In genomic region chr10:7435674-7436073, GRCh38 we compare ENCODE assay signal across 19 cellular contexts.
DNase-seq lines count a peak whose midpoint lies in the region; ATAC-seq lines count a peak whose summit lies in the region.
"Had no signal": no experiment of that assay in that cellular context is flagged by ENCODE, and none has a peak within 500 bp of the region (broad histone marks: within the 10 kb centered on the region; RNA-seq: fewer than 3 reads in every experiment).

No MANE protein-coding gene starts in this region.

- ATAC-seq in GM18519 (IDR thresholded peaks at IDR 0.05; ENCODE audit: low FRiP score, unreplicated experiment) (peak; percentile 47), GM21390 (IDR thresholded peaks at IDR 0.05; ENCODE audit: unreplicated experiment) (peak; percentile 75), HG02943 (IDR thresholded peaks at IDR 0.05; ENCODE audit: low read depth, unreplicated experiment) (peak; percentile 53)

- DNase-seq in NCI-H524 treated with DMSO at 0.1 percent for 48 hours (lab: John Stamatoyannopoulos, UW) (peak; percentile 4), T1000 (lab: John Stamatoyannopoulos, UW) (no peak), OCI-M2 (lab: John Stamatoyannopoulos, UW; ENCODE audit: unreplicated experiment) (no peak), DMS114 treated with DMSO at 0.1 percent for 48 hours (lab: John Stamatoyannopoulos, UW; ENCODE audit: unreplicated experiment) (no peak)
- DNase-seq: activated CD4-positive, alpha-beta T cell treated with anti-CD3 and anti-CD28 coated beads, Interleukin-2, amount 10 ng/mL, durations not matched to agents 7 days and 5 days; activated T-cell treated with anti-CD3 and anti-CD28 coated beads, Interleukin-2, amount 50 U/mL, for 1 hour; AML-193; Calu3; GDM1; GM23248; head of caudate nucleus; mesenchymal stem cell; NCI-H2081; NCI-H69; PC-9; right lobe of liver had no signal
